ENCODE assay signal across 8 cellular contexts in the genomic region with DNA sequence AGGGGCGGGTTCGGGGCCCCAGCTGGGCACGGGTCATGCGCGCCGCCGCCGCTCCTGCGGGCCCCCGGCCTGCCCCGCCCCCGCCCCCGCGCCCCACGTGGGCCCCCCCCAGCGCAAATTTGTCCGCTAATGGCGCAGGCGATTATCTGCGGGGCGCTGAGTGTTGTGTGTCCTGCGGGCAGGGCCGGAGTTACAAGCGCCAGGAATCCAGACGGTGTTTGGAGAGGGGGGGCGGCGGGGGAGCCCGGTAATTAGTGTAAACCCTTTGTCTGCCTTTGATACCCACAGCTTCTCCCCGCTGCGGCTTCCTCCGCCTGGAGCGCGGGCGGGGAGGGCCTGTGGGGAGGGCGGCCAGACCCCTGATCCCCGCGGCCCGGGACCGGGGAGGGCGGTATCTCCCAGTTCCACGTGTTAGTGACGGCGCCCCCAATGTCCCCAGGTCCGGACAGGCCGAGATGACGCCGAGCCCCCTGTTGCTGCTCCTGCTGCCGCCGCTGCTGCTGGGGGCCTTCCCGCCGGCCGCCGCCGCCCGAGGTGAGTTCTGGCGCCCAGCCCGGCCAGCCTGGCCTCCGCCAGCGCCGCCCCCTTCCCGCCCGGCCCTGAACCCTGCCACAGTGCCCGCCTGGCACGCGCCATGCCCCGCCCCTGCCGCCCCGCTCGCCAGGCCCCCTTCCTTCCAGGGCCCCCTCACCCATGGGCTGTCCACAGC. TPM values are rescaled to one million over a fixed set of nuclear protein-coding genes. Genes with fewer than 3 reads are reported as not detected.
DNase-seq lines count a peak whose midpoint lies in the region; ATAC-seq and TF ChIP-seq lines count a peak whose summit lies in the region.

No MANE protein-coding gene starts in this region.

- peak; percentile 58 for DNase-seq in AG08396 (ENCODE audit: low spot score)
- peak; percentile 58 for DNase-seq in HT1080 (ENCODE audit: low read depth)
- DNase-seq in activated CD4-positive, alpha-beta T cell treated with anti-CD3 and anti-CD28 coated beads, Interleukin-2, amount 50 U/mL, for 48 hours, result peak; percentile 30 to 35
- DNase-seq in epithelial cell of proximal tubule (ENCODE audit: low read depth), result no peak
- peak; percentile 49 to 75 (median 70) for DNase-seq in ovary

- no peak for TF ChIP-seq EP300 in ovary (IDR thresholded peaks at IDR 0.05)

- ATAC-seq in GM21619 (IDR thresholded peaks at IDR 0.05; ENCODE audit: unreplicated experiment) (no peak), GM19328 (IDR thresholded peaks at IDR 0.05; ENCODE audit: unreplicated experiment) (no peak), HG03108 (IDR thresholded peaks at IDR 0.05; ENCODE audit: unreplicated experiment) (no peak)

- no peaks in the 10 kb centered on the region for H3K9me3 ChIP-seq in ovary

- intact Hi-C loops in ovary (cut with DNase I), result loop anchor here in 1 of 4 donors (10.0 kb wide), 1 partner anchor 223 kb away; no protein-coding TSS in a partner anchor

- no peaks in the 10 kb centered on the region for H3K36me3 ChIP-seq in ovary

- peaks cover 14% of the 10 kb centered on the region for H3K4me1 ChIP-seq in ovary (ENCODE audit: insufficient read depth)

- TF ChIP-seq POLR2A in ovary (IDR thresholded peaks at IDR 0.05), result no peak

- peak overlapping the region; percentile 7 to 8 for H3K27ac ChIP-seq in ovary

- WGBS in ovary, 3 donors, result 1 to 10% (median 1%) methylated on average over 10 to 69 of the region's 69 CpGs

- no peak for TF ChIP-seq CTCF in epithelial cell of proximal tubule (conservative IDR thresholded peaks at IDR 0.05; ENCODE audit: low read depth, low read length)
- no peak for TF ChIP-seq CTCF in ovary (IDR thresholded peaks at IDR 0.05)

- H3K27me3 ChIP-seq in ovary, result no peaks in the 10 kb centered on the region

- H3K4me3 ChIP-seq in epithelial cell of proximal tubule (ENCODE audit: low read depth, low read length), result peak overlapping the region; percentile 59
- peak overlapping the region; percentile 51 for H3K4me3 ChIP-seq in ovary

RNA-seq across cellular contexts. Expression of a gene that starts 0.8 kb away (rescaled TPM):
- 49.4 and 62.9 TPM in 2 replicates for total RNA-seq in HT1080 (2014; rRNA removed; shearing (Covaris generic))
- polyA plus RNA-seq in HT1080 (2015; cell fraction: cytosol; rRNA removed), result 86.5 and 101 TPM in 2 replicates
- polyA plus RNA-seq in HT1080 (2015; cell fraction: nucleus; rRNA removed), result 56.2 and 64.1 TPM in 2 replicates
- total RNA-seq in epithelial cell of proximal tubule (43.6 and 52.5 TPM in 2 replicates), ovary (10 to 100 TPM; 23.4 to 59.1 (median 40.2) TPM)
- 10 to 100 TPM; 29.5 to 29.6 TPM for polyA plus RNA-seq in ovary

RNA-seq across cellular contexts. Expression of a gene that starts 19.0 kb away (rescaled TPM):
- total RNA-seq in HT1080 (2014; rRNA removed; shearing (Covaris generic)), result 0.13 and 0.27 TPM in 2 replicates
- 0.06 TPM in 1 of 2 replicates, not detected in the other for polyA plus RNA-seq in HT1080 (2015; cell fraction: cytosol; rRNA removed)
- polyA plus RNA-seq in HT1080 (2015; cell fraction: nucleus; rRNA removed), result 0.17 and 0.22 TPM in 2 replicates
- total RNA-seq in epithelial cell of proximal tubule (0.35 and 1.3 TPM in 2 replicates), ovary (1 to 10 TPM in 1 of 7 donors, under 1 TPM in 5, not detected in 1; 0.10 to 1.1 (median 0.21) TPM)
- under 1 TPM; 0.28 to 0.36 TPM for polyA plus RNA-seq in ovary

RNA-seq across cellular contexts. Expression of a gene that starts 25.3 kb away (rescaled TPM):
- total RNA-seq in HT1080 (2014; rRNA removed; shearing (Covaris generic)), result 8.2 and 10.1 TPM in 2 replicates
- polyA plus RNA-seq in HT1080 (2015; cell fraction: cytosol; rRNA removed), result 5.1 and 5.3 TPM in 2 replicates
- polyA plus RNA-seq in HT1080 (2015; cell fraction: nucleus; rRNA removed), result 102 and 103 TPM in 2 replicates
- total RNA-seq in epithelial cell of proximal tubule (0.87 and 5.8 TPM in 2 replicates), ovary (10 to 100 TPM; 13.9 to 49.1 (median 33.9) TPM)
- 10 to 100 TPM in 1 of 2 donors, 1 to 10 TPM in 1; 3.1 to 17.2 TPM for polyA plus RNA-seq in ovary

RNA-seq across cellular contexts. Expression of a gene that starts 38.8 kb away (rescaled TPM):
- 7.1 and 11.5 TPM in 2 replicates for total RNA-seq in HT1080 (2014; rRNA removed; shearing (Covaris generic))
- polyA plus RNA-seq in HT1080 (2015; cell fraction: cytosol; rRNA removed), result 5.1 and 6.5 TPM in 2 replicates
- 26.2 and 26.4 TPM in 2 replicates for polyA plus RNA-seq in HT1080 (2015; cell fraction: nucleus; rRNA removed)
- total RNA-seq in epithelial cell of proximal tubule (11.1 and 16.9 TPM in 2 replicates), ovary (10 to 100 TPM in 2 of 7 donors, 1 to 10 TPM in 5; 5.5 to 12.9 (median 7.0) TPM)
- polyA plus RNA-seq in ovary, result 1 to 10 TPM in 1 of 2 donors, under 1 TPM in 1; 0.53 to 5.7 TPM
